ENCODE assay signal across 8 cellular contexts in genomic region chr6:7727951-7728854, GRCh38. TPM values are rescaled to one million over a fixed set of nuclear protein-coding genes. Genes with fewer than 3 reads are reported as not detected.
DNase-seq lines count a peak whose midpoint lies in the region; TF ChIP-seq lines count a peak whose summit lies in the region.

No MANE protein-coding gene starts in this region.

- DNase-seq in NCI-H146 (lab: John Stamatoyannopoulos, UW) = peak; percentile 18
- no peak for DNase-seq in NCI-H146 treated with DMSO at 0.1 percent for 48 hours (lab: John Stamatoyannopoulos, UW; ENCODE audit: unreplicated experiment)
- DNase-seq in NCI-H2196 (lab: John Stamatoyannopoulos, UW; ENCODE audit: unreplicated experiment) = peak; percentile 65
- peak; percentile 67 for DNase-seq in islet precursor cell
- peak; percentile 37 for DNase-seq in stimulated activated CD8-positive, alpha-beta memory T cell treated with anti-CD3 and anti-CD28 coated beads, Interleukin-4, amount 100 ng/mL, for 48 hours
- no peak for DNase-seq in NCI-H1930 (lab: John Stamatoyannopoulos, UW)
- no peak for DNase-seq in stimulated activated naive CD4-positive, alpha-beta T cell (lab: John Stamatoyannopoulos, UW)

- TF ChIP-seq CTCF in brain (conservative IDR thresholded peaks at IDR 0.05) = no peak

- H3K9me3 Mint-ChIP-seq in brain = peaks cover 0 to 3% (median 0%) of the 10 kb centered on the region in 5 experiments

- peak overlapping the region; percentile 85 to 88 (median 86) for H3K4me3 Mint-ChIP-seq in brain

- peaks cover 65% of the 10 kb centered on the region for H3K27me3 Mint-ChIP-seq in brain

- H3K27ac Mint-ChIP-seq in brain = peak overlapping the region in 3 of 5 experiments; percentile 13 to 50 (median 29)

- H3K4me1 Mint-ChIP-seq in brain = peaks cover 27% of the 10 kb centered on the region

- H3K36me3 Mint-ChIP-seq in brain = no peaks in the 10 kb centered on the region

RNA-seq across cellular contexts. Expression of gene BMP6, which starts 2.3 kb away (rescaled TPM):
- 7.1 TPM for polyA plus RNA-seq in brain (ENCODE audit: insufficient read depth, low read depth, low replicate concordance)

Comparison
In these comparisons a context has a peak if more than half of its experiments do, and no peak if none do; other contexts are left out.
1. DNase-seq: peak in NCI-H146 (single experiment), NCI-H2196 (single experiment), islet precursor cell (single experiment) and stimulated activated CD8-positive, alpha-beta memory T cell treated with anti-CD3 and anti-CD28 coated beads, Interleukin-4, amount 100 ng/mL, for 48 hours (single experiment); none in NCI-H146 treated with DMSO at 0.1 percent for 48 hours (single experiment), NCI-H1930 (0 of 2) and stimulated activated naive CD4-positive, alpha-beta T cell (0 of 6).